In the genomic region with DNA sequence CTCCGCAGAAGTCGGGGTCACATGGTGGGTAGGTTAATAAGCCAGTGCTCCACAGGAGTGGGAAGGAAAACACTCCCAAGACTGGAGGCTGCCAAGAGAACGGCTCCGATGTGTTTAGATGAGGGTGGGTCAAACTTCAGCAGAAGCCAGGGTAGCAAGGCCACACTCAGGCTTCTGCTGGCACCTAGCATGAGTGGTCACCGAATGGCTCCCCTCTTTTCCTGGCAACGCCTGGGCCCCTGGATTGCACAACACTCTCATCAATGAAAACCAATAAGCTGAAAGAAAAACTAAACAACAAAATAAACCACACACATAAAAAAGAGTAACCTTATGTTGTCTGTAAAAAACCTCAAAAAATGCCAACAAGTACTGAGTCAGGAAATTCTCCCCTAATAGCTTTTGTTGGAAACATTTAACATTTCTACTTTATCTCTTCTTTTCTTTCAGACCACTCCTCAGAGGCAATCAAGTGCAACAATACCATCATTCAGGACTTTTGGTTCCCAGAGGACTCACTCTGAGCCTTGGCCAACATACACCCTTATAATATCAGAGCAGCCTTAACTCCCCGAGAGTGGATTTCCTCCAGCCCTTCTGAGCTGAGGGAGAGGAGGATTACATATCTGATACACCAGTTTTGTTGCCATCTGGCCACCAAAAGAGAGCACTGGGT, we compare ENCODE assay signal across 28 cellular contexts.
DNase-seq lines count a peak whose midpoint lies in the region; ATAC-seq, FAIRE-seq and TF ChIP-seq lines count a peak whose summit lies in the region.
"Had no signal": no experiment of that assay in that cellular context is flagged by ENCODE, and none has a peak within 500 bp of the region (broad histone marks: within the 10 kb centered on the region; RNA-seq: fewer than 3 reads in every experiment).

No MANE protein-coding gene starts in this region.

- no peak for FAIRE-seq in small intestine (lab: Jason Lieb, UNC)
- FAIRE-seq: A204.1 had no signal

- H3K27me3 ChIP-seq in thyroid gland (no peaks in the 10 kb centered on the region), small intestine (ENCODE audit: control insufficient read depth in 2 of 2, insufficient read depth in 2 of 2, low read length in 2 of 2) (no peaks in the 10 kb centered on the region)
- H3K27me3 ChIP-seq: foreskin keratinocyte, heart right ventricle, neural progenitor cell, tibial nerve had no signal

- H3K36me3 ChIP-seq in thyroid gland (no peaks in the 10 kb centered on the region), small intestine (ENCODE audit: control insufficient read depth in 2 of 2, insufficient read depth in 2 of 2, low read length in 2 of 2) (no peaks in the 10 kb centered on the region)
- H3K36me3 ChIP-seq: heart right ventricle, neural progenitor cell, tibial nerve had no signal

- WGBS in thyroid gland, 2 donors: 34 to 37% methylated on average over 7 of the region's 7 CpGs
- WGBS in small intestine, 3 donors: 58 to 59% (median 59%) methylated on average over 7 of the region's 7 CpGs

- intact Hi-C loops in Right ventricle myocardium inferior (cut with DNase I) (no loop called here), cardiac septum (cut with DNase I) (no loop called here), left cardiac atrium (cut with DNase I) (loop anchor here in 1 of 2 donors (10.0 kb wide), 1 partner anchor 284 kb away; a partner anchor contains a TSS), thyroid gland (cut with DNase I) (no loop called here)

- H3K4me3 ChIP-seq in thyroid gland (replicated peaks in 1 of 3): no peak overlapping the region
- H3K4me3 ChIP-seq in small intestine (ENCODE audit: low read depth in 1 of 2, low read length in 2 of 2): no peak overlapping the region
- H3K4me3 ChIP-seq: heart right ventricle, neural progenitor cell, tibial nerve had no signal

- in situ Hi-C loops in SK-MEL-5 (cut with HindIII; ENCODE audit: low pct_unique_long_range_greater_than_20kb, low sequenced_read_pairs): no loop called here

- DNase-seq in Right ventricle myocardium inferior (ENCODE audit: missing footprints) (no peak), cardiac septum (ENCODE audit: low spot score) (no peak), SK-MEL-5 (ENCODE audit: low read depth, low spot score) (peak; percentile 32), left cardiac atrium (peak; percentile 34), thyroid gland (peak; percentile 26 to 30), NCI-H1105 (lab: John Stamatoyannopoulos, UW) (no peak), DMS79 treated with DMSO at 0.1 percent for 48 hours (lab: John Stamatoyannopoulos, UW) (no peak), small intestine (no peak)
- DNase-seq: activated CD4-positive, alpha-beta T cell treated with anti-CD3 and anti-CD28 coated beads, Interleukin-2, amount 10 ng/mL, durations not matched to agents 24 days and 14 days; activated gamma-delta T cell; activated naive CD8-positive, alpha-beta T cell treated with anti-CD3 and anti-CD28 coated beads, Interleukin-2, amount 50 U/mL, for 24 hours; activated T-cell treated with anti-CD3 and anti-CD28 coated beads, Interleukin-2, amount 50 U/mL, for 1 hour; CD8-positive, alpha-beta memory T cell; DMS79; effector memory CD8-positive, alpha-beta T cell; foreskin keratinocyte; GF-D8; heart right ventricle; MV-4-11; NCI-H510A; NK-92 treated with Interleukin-12 subunit alpha and Interleukin-12 subunit beta, amount 100 ng/mL, for 24 hours; SIG-M5; stimulated activated naive CD8-positive, alpha-beta T cell treated with anti-CD3 and anti-CD28 coated beads, Interleukin-15, amount 100 ng/mL, for 72 hours; SW 1271; T-helper 9 cell had no signal

- ATAC-seq in Right ventricle myocardium inferior (peak; percentile 76), left cardiac atrium (peak in 1 of 2 donors; percentile 80)
- ATAC-seq: activated naive CD8-positive, alpha-beta T cell treated with anti-CD3 and anti-CD28 coated beads, Interleukin-2, amount 50 U/mL, for 24 hours; effector memory CD8-positive, alpha-beta T cell; foreskin keratinocyte; stimulated activated naive CD8-positive, alpha-beta T cell treated with anti-CD3 and anti-CD28 coated beads, Interleukin-15, amount 100 ng/mL, for 72 hours had no signal

- no peaks in the 10 kb centered on the region for H3K9me3 ChIP-seq in thyroid gland
- H3K9me3 ChIP-seq in small intestine (ENCODE audit: control insufficient read depth, low read depth): no peaks in the 10 kb centered on the region

- H3K27ac ChIP-seq in thyroid gland (peak overlapping the region; percentile 27 to 43 (median 37)), small intestine (ENCODE audit: low read depth in 1 of 2, low read length in 1 of 2) (peak overlapping the region in 1 of 2 donors; percentile 62)
- H3K27ac ChIP-seq: foreskin keratinocyte, neural progenitor cell had no signal

- no peak for TF ChIP-seq CTCF in thyroid gland (IDR thresholded peaks at IDR 0.05)

- TF ChIP-seq POLR2A in thyroid gland (IDR thresholded peaks at IDR 0.05): no peak

- H3K4me1 ChIP-seq in thyroid gland (peaks cover 44 to 46% of the 10 kb centered on the region in 2 donors), small intestine (ENCODE audit: control insufficient read depth in 2 of 2, insufficient read depth in 1 of 2, low read depth in 1 of 2, low read length in 1 of 2) (peaks cover 3% of the 10 kb centered on the region in 2 donors)
- H3K4me1 ChIP-seq: foreskin keratinocyte, neural progenitor cell had no signal

Comparison
In these comparisons a context has a peak if more than half of its experiments do, and no peak if none do; other contexts are left out.
1. DNase-seq: peak in SK-MEL-5 (single experiment), left cardiac atrium (single experiment) and thyroid gland (2 of 2); none in Right ventricle myocardium inferior (single experiment), cardiac septum (single experiment), NCI-H1105 (single experiment), DMS79 treated with DMSO at 0.1 percent for 48 hours (single experiment) and small intestine (single experiment).